25 cellular contexts compared by ENCODE assay signal in the genomic region with DNA sequence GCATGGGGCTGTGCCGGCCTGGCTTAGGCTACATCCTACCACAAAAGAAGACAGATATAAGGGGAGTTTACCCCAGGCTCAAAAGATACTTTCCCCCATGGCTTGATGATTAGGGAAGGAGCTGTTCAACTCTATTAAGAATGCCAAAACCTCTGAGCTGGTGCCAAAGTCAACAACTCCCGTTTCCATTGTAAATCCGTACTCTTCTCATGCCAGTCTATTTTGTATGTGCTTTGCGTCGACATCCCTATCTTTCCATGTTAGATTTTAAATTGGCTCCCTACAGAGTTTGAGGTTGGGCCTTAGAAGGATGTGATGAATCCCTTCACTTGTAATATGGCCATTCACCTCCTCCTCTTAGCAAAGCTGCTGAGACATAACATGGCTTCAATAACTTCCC. TPM values are rescaled to one million over a fixed set of nuclear protein-coding genes. Genes with fewer than 3 reads are reported as not detected.
DNase-seq lines count a peak whose midpoint lies in the region; ATAC-seq and TF ChIP-seq lines count a peak whose summit lies in the region.
"Had no signal": no experiment of that assay in that cellular context is flagged by ENCODE, and none has a peak within 500 bp of the region (broad histone marks: within the 10 kb centered on the region; RNA-seq: fewer than 3 reads in every experiment).

No MANE protein-coding gene starts in this region.

- no peak for TF ChIP-seq POLR2A in esophagus squamous epithelium (IDR thresholded peaks at IDR 0.05)

- no peaks in the 10 kb centered on the region for H3K9me3 Mint-ChIP-seq in activated naive CD8-positive, alpha-beta T cell (ENCODE audit: low read depth)
- H3K9me3 Mint-ChIP-seq in activated naive CD8-positive, alpha-beta T cell treated with anti-CD3 and anti-CD28 coated beads, Interleukin-2, amount 50 U/mL, for 24 hours: no peaks in the 10 kb centered on the region
- H3K9me3 Mint-ChIP-seq: activated T-helper 2 cell treated with anti-CD3 and anti-CD28 coated beads, Interferon-gamma antibody, Interleukin-2, Interleukin-4, amounts not matched to agents 10 μg/mL and 5 μg/mL and 100 μg/mL, durations not matched to agents 14 hours and 24 hours and 36 hours; nephron had no signal

- H3K4me3 Mint-ChIP-seq in activated naive CD8-positive, alpha-beta T cell: no peak overlapping the region
- H3K4me3 Mint-ChIP-seq in activated naive CD8-positive, alpha-beta T cell treated with anti-CD3 and anti-CD28 coated beads, Interleukin-2, amount 50 U/mL, for 24 hours: no peak overlapping the region
- H3K4me3 Mint-ChIP-seq in T-helper 17 cell: no peak overlapping the region
- H3K4me3 Mint-ChIP-seq: activated CD8-positive, alpha-beta memory T cell treated with anti-CD3 and anti-CD28 coated beads, Interleukin-2, amount 10 ng/mL, durations not matched to agents 7 days and 5 days; nephron had no signal

- 22 to 30% methylated on average over 5 of the region's 5 CpGs for WGBS in esophagus squamous epithelium, 2 donors

- no peak overlapping the region for H3K4me3 ChIP-seq in esophagus squamous epithelium
- H3K4me3 ChIP-seq: psoas muscle had no signal

- H3K36me3 Mint-ChIP-seq in activated naive CD8-positive, alpha-beta T cell: peaks cover 9% of the 10 kb centered on the region
- peaks cover 21% of the 10 kb centered on the region for H3K36me3 Mint-ChIP-seq in activated naive CD8-positive, alpha-beta T cell treated with anti-CD3 and anti-CD28 coated beads, Interleukin-2, amount 50 U/mL, for 24 hours (ENCODE audit: low read depth)
- H3K36me3 Mint-ChIP-seq in T-helper 17 cell (ENCODE audit: low read depth): peaks cover 3% of the 10 kb centered on the region

- H3K27me3 Mint-ChIP-seq in activated naive CD8-positive, alpha-beta T cell: no peaks in the 10 kb centered on the region
- no peaks in the 10 kb centered on the region for H3K27me3 Mint-ChIP-seq in activated naive CD8-positive, alpha-beta T cell treated with anti-CD3 and anti-CD28 coated beads, Interleukin-2, amount 50 U/mL, for 24 hours
- H3K27me3 Mint-ChIP-seq in T-helper 17 cell: no peaks in the 10 kb centered on the region
- H3K27me3 Mint-ChIP-seq: activated CD8-positive, alpha-beta memory T cell treated with anti-CD3 and anti-CD28 coated beads, Interleukin-2, amount 10 ng/mL, durations not matched to agents 7 days and 5 days had no signal

- DNase-seq in activated naive CD8-positive, alpha-beta T cell treated with anti-CD3 and anti-CD28 coated beads, Interleukin-2, amount 50 U/mL, for 24 hours: no peak
- no peak for DNase-seq in T-helper 17 cell
- DNase-seq in esophagus squamous epithelium (lab: John Stamatoyannopoulos, UW): no peak
- no peak for DNase-seq in stimulated activated CD4-positive, alpha-beta T cell treated with anti-CD3 and anti-CD28 coated beads, Interleukin-4, amount 100 ng/mL, for 4 hours
- DNase-seq in hepatic stellate cell (ENCODE audit: low spot score): no peak
- DNase-seq: ACHN; activated CD4-positive, alpha-beta T cell treated with anti-CD3 and anti-CD28 coated beads for 4 hours; activated CD8-positive, alpha-beta memory T cell treated with anti-CD3 and anti-CD28 coated beads, Interleukin-2, amount 10 ng/mL, durations not matched to agents 7 days and 5 days; amniotic stem cell; foreskin keratinocyte; kidney glomerular epithelial cell; NCI-H187 treated with DMSO at 0.1 percent for 48 hours; NCI-H510A; psoas muscle; small intestine; stimulated activated CD4-positive, alpha-beta T cell treated with anti-CD3 and anti-CD28 coated beads, Interleukin-2, amount 100 ng/mL, for 48 hours had no signal

- H3K27ac ChIP-seq in esophagus squamous epithelium (peak overlapping the region in 3 of 4 donors; percentile 1 to 36 (median 20)), temporal lobe (ENCODE audit: low read depth, low read length) (peak overlapping the region; percentile 58)
- H3K27ac ChIP-seq: foreskin keratinocyte, psoas muscle had no signal

- H3K4me1 ChIP-seq in esophagus squamous epithelium: peaks cover 0 to 23% (median 3%) of the 10 kb centered on the region in 3 donors

- intact Hi-C loops in esophagus squamous epithelium (cut with DNase I): loop anchor here (10.0 kb wide), 1 partner anchor 270 kb away; no protein-coding TSS in a partner anchor

- ATAC-seq in activated naive CD8-positive, alpha-beta T cell treated with anti-CD3 and anti-CD28 coated beads, Interleukin-2, amount 50 U/mL, for 24 hours: no peak
- no peak for ATAC-seq in T-helper 17 cell
- ATAC-seq in HG03442 (IDR thresholded peaks at IDR 0.05; ENCODE audit: unreplicated experiment): no peak
- ATAC-seq: activated CD8-positive, alpha-beta memory T cell treated with anti-CD3 and anti-CD28 coated beads, Interleukin-2, amount 10 ng/mL, durations not matched to agents 7 days and 5 days; foreskin keratinocyte; psoas muscle had no signal

- no peaks in the 10 kb centered on the region for H3K27me3 ChIP-seq in esophagus squamous epithelium
- H3K27me3 ChIP-seq: foreskin keratinocyte had no signal

- no peaks in the 10 kb centered on the region for H3K9me3 ChIP-seq in T-helper 17 cell (ENCODE audit: control insufficient read depth, low read length, poor library complexity, severe bottlenecking)
- no peaks in the 10 kb centered on the region for H3K9me3 ChIP-seq in esophagus squamous epithelium
- H3K9me3 ChIP-seq: psoas muscle had no signal

- TF ChIP-seq CTCF in esophagus squamous epithelium (IDR thresholded peaks at IDR 0.05): no peak

- H3K4me1 Mint-ChIP-seq in activated naive CD8-positive, alpha-beta T cell (ENCODE audit: low read depth): peaks cover 16% of the 10 kb centered on the region
- H3K4me1 Mint-ChIP-seq in activated naive CD8-positive, alpha-beta T cell treated with anti-CD3 and anti-CD28 coated beads, Interleukin-2, amount 50 U/mL, for 24 hours: peaks cover 24% of the 10 kb centered on the region
- H3K4me1 Mint-ChIP-seq in T-helper 17 cell: peaks cover 10% of the 10 kb centered on the region

- H3K36me3 ChIP-seq in esophagus squamous epithelium: peaks cover 0 to 60% (median 28%) of the 10 kb centered on the region in 3 donors

- H3K27ac Mint-ChIP-seq in activated naive CD8-positive, alpha-beta T cell: peak overlapping the region; percentile 43
- H3K27ac Mint-ChIP-seq in activated naive CD8-positive, alpha-beta T cell treated with anti-CD3 and anti-CD28 coated beads, Interleukin-2, amount 50 U/mL, for 24 hours: no peak overlapping the region
- peak overlapping the region; percentile 39 for H3K27ac Mint-ChIP-seq in T-helper 17 cell
- H3K27ac Mint-ChIP-seq: activated CD8-positive, alpha-beta memory T cell treated with anti-CD3 and anti-CD28 coated beads, Interleukin-2, amount 10 ng/mL, durations not matched to agents 7 days and 5 days; activated T-helper 2 cell treated with anti-CD3 and anti-CD28 coated beads, Interferon-gamma antibody, Interleukin-2, Interleukin-4, amounts not matched to agents 10 μg/mL and 5 μg/mL and 100 μg/mL, durations not matched to agents 14 hours and 24 hours and 36 hours had no signal

RNA-seq across cellular contexts. Expression of gene RLBP1, which starts 46.9 kb away (rescaled TPM):
- not detected for total RNA-seq in T-helper 17 cell
- not detected for total RNA-seq in esophagus squamous epithelium
- total RNA-seq in temporal lobe: 0.98 TPM
- total RNA-seq: activated CD8-positive, alpha-beta memory T cell treated with anti-CD3 and anti-CD28 coated beads, Interleukin-2, amount 10 ng/mL, durations not matched to agents 7 days and 5 days; chondrocyte; foreskin keratinocyte; M059J; mesenteric fat pad; psoas muscle; RPMI7951 had no signal
